9 cellular contexts compared by ENCODE assay signal in the genomic region with DNA sequence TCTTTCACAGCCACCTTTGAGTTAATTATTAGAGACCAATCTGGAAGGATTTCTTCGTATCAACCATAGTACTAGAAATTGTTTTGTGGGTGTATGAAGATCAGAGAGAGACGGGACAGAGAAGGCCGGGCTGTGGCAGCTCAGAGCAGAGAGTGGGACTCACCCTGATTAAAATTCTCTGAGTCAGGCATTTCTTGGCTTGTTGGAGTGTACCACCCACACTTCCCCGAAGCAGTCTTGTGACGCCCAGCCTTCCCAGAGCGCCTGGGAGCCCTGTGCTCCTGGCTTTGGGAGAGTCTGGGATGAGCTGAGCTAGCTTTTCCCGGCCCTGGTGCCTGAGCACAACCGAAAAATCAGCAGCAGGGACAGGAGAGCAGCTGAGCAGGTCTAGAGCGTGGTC. TPM values are rescaled to one million over a fixed set of nuclear protein-coding genes. Genes with fewer than 3 reads are reported as not detected.
A peak's percentile ranks its signal among the peaks of the same experiment; 100 is the strongest.
DNase-seq lines count a peak whose midpoint lies in the region; ATAC-seq and TF ChIP-seq lines count a peak whose summit lies in the region.
"Had no signal": no experiment of that assay in that cellular context is flagged by ENCODE, and none has a peak within 500 bp of the region (broad histone marks: within the 10 kb centered on the region; RNA-seq: fewer than 3 reads in every experiment).

No MANE protein-coding gene starts in this region.

- ATAC-seq in IMR-90 (ENCODE audit: low read depth) (peak; percentile 97), lower lobe of right lung (peak; percentile 84 to 89), GM18519 (IDR thresholded peaks at IDR 0.05; ENCODE audit: low FRiP score, unreplicated experiment) (no peak)

- H2AFZ ChIP-seq in IMR-90 (replicated peaks; ENCODE audit: low read length, poor library complexity) = peak overlapping the region; percentile 80

- dilution Hi-C loops in IMR-90 (cut with HindIII; ENCODE audit: low sequenced_read_pairs, unreplicated experiment) = no loop called here

- TF ChIP-seq CTCF in IMR-90 (conservative IDR thresholded peaks at IDR 0.05; ENCODE audit: low read depth, low read length) = no peak
- no peak for TF ChIP-seq CTCF in lower lobe of right lung (IDR thresholded peaks at IDR 0.05)

- H4K91ac ChIP-seq in IMR-90 (ENCODE audit: insufficient read depth, low read depth, low read length) = peak overlapping the region; percentile 87

- intact Hi-C loops in IMR-90 (cut with micrococcal nuclease) = loop anchor here (5.0 kb wide), 2 partner anchors 86 to 106 kb away; a partner anchor contains a TSS
- intact Hi-C loops in lower lobe of right lung (cut with DNase I) = no loop called here

- POLR2A ChIA-PET in IMR-90 (lab: Charles Lee; ENCODE audit: unreplicated experiment) = no interaction called here

- peak overlapping the region; percentile 91 for H3K14ac ChIP-seq in IMR-90 (replicated peaks; ENCODE audit: low read depth, low read length)

- peak overlapping the region; percentile 22 for H3K18ac ChIP-seq in IMR-90 (ENCODE audit: low read depth, low read length)

- peak overlapping the region; percentile 93 for H3K4ac ChIP-seq in IMR-90 (ENCODE audit: low read depth, low read length)

- H3K9me1 ChIP-seq in IMR-90 (ENCODE audit: insufficient read depth, low read length) = peaks cover 11% of the 10 kb centered on the region

- peak; percentile 2; the same call in 1 of the 2 replicates for TF ChIP-seq RAD21 in IMR-90 (IDR thresholded peaks at IDR 0.05; ENCODE audit: low read length)

- H3K27me3 ChIP-seq in IMR-90 (ENCODE audit: control insufficient read depth, insufficient read depth, low read length) (no peaks in the 10 kb centered on the region), duodenal mucosa (ENCODE audit: control insufficient read depth in 1 of 2, insufficient read depth in 2 of 2, low read length in 2 of 2) (no peaks in the 10 kb centered on the region), lower lobe of right lung (ENCODE audit: low read depth) (no peaks in the 10 kb centered on the region)

- peaks cover 16% of the 10 kb centered on the region; the same call in 1 of the 2 replicates for H3K4me1 ChIP-seq in IMR-90 (ENCODE audit: control insufficient read depth, insufficient read depth, low read length)
- H3K4me1 ChIP-seq in duodenal mucosa (ENCODE audit: control insufficient read depth in 1 of 2, insufficient read depth in 2 of 2, low read length in 2 of 2) = peaks cover 17 to 21% of the 10 kb centered on the region in 2 donors
- peaks cover 76% of the 10 kb centered on the region for H3K4me1 ChIP-seq in lower lobe of right lung

- peaks cover 43 to 71% of the 10 kb centered on the region in 2 experiments for H3K79me1 ChIP-seq in IMR-90 (ENCODE audit: low read depth in 1 of 2, low read length in 2 of 2)

- H3K23ac ChIP-seq in IMR-90 (ENCODE audit: low read depth, low read length) = peak overlapping the region; percentile 96

- peak overlapping the region; percentile 42; the same call in 2 of the 3 replicates for H2BK15ac ChIP-seq in IMR-90 (ENCODE audit: low read depth, low read length)

- WGBS in IMR-90 (ENCODE audit: extremely low coverage in 2 of 2, insufficient read length in 1 of 2), 2 experiments = no CpG with 5 or more reads among the region's 9 CpGs

- H3K36me3 ChIP-seq in IMR-90 (ENCODE audit: control insufficient read depth, insufficient read depth, low read length) (peaks cover 4% of the 10 kb centered on the region; the same call in 1 of the 2 replicates), duodenal mucosa (ENCODE audit: control insufficient read depth in 1 of 2, insufficient read depth in 2 of 2, low read length in 2 of 2) (peaks cover 0 to 8% of the 10 kb centered on the region in 2 donors), lower lobe of right lung (peaks cover 10% of the 10 kb centered on the region)

- H2AK9ac ChIP-seq in IMR-90 (replicated peaks; ENCODE audit: low read depth, low read length, poor library complexity) = peak overlapping the region; percentile 43

- peak overlapping the region; percentile 82 for H2AK5ac ChIP-seq in IMR-90 (ENCODE audit: low read depth, low read length)

- peaks cover 28% of the 10 kb centered on the region for H4K20me1 ChIP-seq in IMR-90 (ENCODE audit: insufficient read depth, low read length)

- H3K27ac ChIP-seq in IMR-90 (ENCODE audit: insufficient read depth, low read length) (peak overlapping the region; percentile 76), duodenal mucosa (ENCODE audit: low read depth, low read length) (peak overlapping the region; percentile 63), lower lobe of right lung (peak overlapping the region; percentile 80), temporal lobe (ENCODE audit: low read depth, low read length) (peak overlapping the region; percentile 76)

- H3K56ac ChIP-seq in IMR-90 (ENCODE audit: extremely low read depth, insufficient read depth, low read length) = peak overlapping the region; percentile 60

- H3K9me3 ChIP-seq in IMR-90 (ENCODE audit: control insufficient read depth, insufficient read depth, low read length) = no peaks in the 10 kb centered on the region
- H3K9me3 ChIP-seq in duodenal mucosa (ENCODE audit: control insufficient read depth in 1 of 2, low read length in 2 of 2) = no peaks in the 10 kb centered on the region
- no peaks in the 10 kb centered on the region for H3K9me3 ChIP-seq in lower lobe of right lung

- peak overlapping the region; percentile 51 for H3K4me2 ChIP-seq in IMR-90 (ENCODE audit: low read depth, low read length)

- no peak overlapping the region for H2BK20ac ChIP-seq in IMR-90 (ENCODE audit: low read depth, low read length)

- H3K4me3 ChIP-seq in IMR-90 (ENCODE audit: insufficient read depth, low read depth, low read length) (no peak overlapping the region), duodenal mucosa (ENCODE audit: low read depth in 1 of 2, low read length in 2 of 2) (peak overlapping the region; percentile 29 to 41), lower lobe of right lung (no peak overlapping the region)

- H4K5ac ChIP-seq in IMR-90 (ENCODE audit: low read depth, low read length) = peak overlapping the region; percentile 43

- TF ChIP-seq POLR2A in IMR-90 (IDR thresholded peaks at IDR 0.05; ENCODE audit: low read depth, low read length) = peak; percentile 38; the same call in 1 of the 2 replicates

- DNase-seq in IMR-90 = peak; percentile 91
- DNase-seq in lower lobe of right lung = peak; percentile 61
- no peak for DNase-seq in stimulated activated naive CD4-positive, alpha-beta T cell treated with Interleukin-2 at 50 U/mL for 16 hours (lab: John Stamatoyannopoulos, UW)
- DNase-seq in NCI-H526 treated with DMSO at 0.1 percent for 48 hours (lab: John Stamatoyannopoulos, UW) = no peak
- no peak for DNase-seq in activated CD8-positive, alpha-beta memory T cell treated with anti-CD3 and anti-CD28 coated beads for 24 hours
- DNase-seq: stimulated activated CD4-positive, alpha-beta T cell treated with anti-CD3 and anti-CD28 coated beads, Interleukin-2, amount 100 ng/mL, for 48 hours had no signal

- H2BK120ac ChIP-seq in IMR-90 (ENCODE audit: low read depth, low read length) = peak overlapping the region; percentile 80

- H4K8ac ChIP-seq in IMR-90 (ENCODE audit: low read depth in 2 of 2, low read length in 2 of 2) = peak overlapping the region; percentile 33 to 91; a peak in 2 of 4 replicates

- CTCF ChIA-PET in IMR-90 (lab: Yijun Ruan, JAX) = no interaction called here

- in situ Hi-C loops in IMR-90 (cut with MboI; ENCODE audit: low sequenced_read_pairs) = no loop called here

- BruUV-seq in IMR-90 (replicated peaks; lab: Mats Ljungman, UMichigan) = no TSS peak

- peak overlapping the region; percentile 49 for H2BK5ac ChIP-seq in IMR-90 (ENCODE audit: low read depth, low read length, poor library complexity, severe bottlenecking)

- H3K9ac ChIP-seq in IMR-90 (ENCODE audit: low read depth, low read length) = peak overlapping the region; percentile 26; the same call in 1 of the 2 replicates
- H3K9ac ChIP-seq in duodenal mucosa (ENCODE audit: low read depth in 1 of 2, low read length in 2 of 2) = peak overlapping the region; percentile 23 to 43

TF ChIP-seq in IMR-90, 13 proteins besides CTCF, POLR2A, EP300 and RAD21 (continues in another document):
- TF ChIP-seq CHD1 (IDR thresholded peaks at IDR 0.05; ENCODE audit: low read depth, low read length) = no peak
- TF ChIP-seq MXI1 (IDR thresholded peaks at IDR 0.05; ENCODE audit: borderline replicate concordance, low read depth, low read length) = no peak
- TF ChIP-seq, protein P1, sequence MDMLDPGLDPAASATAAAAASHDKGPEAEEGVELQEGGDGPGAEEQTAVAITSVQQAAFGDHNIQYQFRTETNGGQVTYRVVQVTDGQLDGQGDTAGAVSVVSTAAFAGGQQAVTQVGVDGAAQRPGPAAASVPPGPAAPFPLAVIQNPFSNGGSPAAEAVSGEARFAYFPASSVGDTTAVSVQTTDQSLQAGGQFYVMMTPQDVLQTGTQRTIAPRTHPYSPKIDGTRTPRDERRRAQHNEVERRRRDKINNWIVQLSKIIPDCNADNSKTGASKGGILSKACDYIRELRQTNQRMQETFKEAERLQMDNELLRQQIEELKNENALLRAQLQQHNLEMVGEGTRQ (IDR thresholded peaks at IDR 0.05; ENCODE audit: low read depth, low read length) = peak; percentile 43; the same call in 1 of the 2 replicates
- peak; percentile 83 for TF ChIP-seq MAFK (IDR thresholded peaks at IDR 0.05; ENCODE audit: low read depth, low read length)
- TF ChIP-seq NFE2L2 (IDR thresholded peaks at IDR 0.05; ENCODE audit: low read depth, low read length) = no peak
- TF ChIP-seq BHLHE40 (IDR thresholded peaks at IDR 0.05; ENCODE audit: low read depth, low read length) = peak; percentile 69

RNA-seq across cellular contexts. Expression of a gene that starts 19.4 kb away (rescaled TPM):
- total RNA-seq in IMR-90 (2012; rRNA removed) (23.1 and 24.7 TPM in 2 replicates), lower lobe of right lung (80.4 TPM), temporal lobe (30.0 TPM)
- 48.0 and 51.2 TPM in 2 replicates for polyA plus RNA-seq in IMR-90 (2012; rRNA removed)
- 36.8 and 54.1 TPM in 2 replicates for polyA plus RNA-seq in IMR-90 (2012; cell fraction: cytosol; rRNA removed)
- 90.9 and 180 TPM in 2 replicates for polyA plus RNA-seq in IMR-90 (2012; cell fraction: nucleus; rRNA removed; ENCODE audit: low replicate concordance)

RNA-seq across cellular contexts. Expression of a gene that starts 32.5 kb away (rescaled TPM):
- total RNA-seq in IMR-90 (2012; rRNA removed) = under 0.01 TPM in 1 of 2 replicates, not detected in the other
- 0.72 and 1.1 TPM in 2 replicates for polyA plus RNA-seq in IMR-90 (2012; rRNA removed)
- polyA plus RNA-seq in IMR-90 (2012; cell fraction: cytosol; rRNA removed) = 0.08 and 0.45 TPM in 2 replicates
- polyA plus RNA-seq in IMR-90 (2012; cell fraction: nucleus; rRNA removed; ENCODE audit: low replicate concordance) = 5.3 and 9.5 TPM in 2 replicates
- total RNA-seq in lower lobe of right lung = 3.5 TPM
- 0.49 TPM for total RNA-seq in temporal lobe

RNA-seq across cellular contexts. Expression of a gene that starts 38.7 kb away (rescaled TPM):
- total RNA-seq in IMR-90 (2012; rRNA removed) = not detected in 2 replicates
- polyA plus RNA-seq in IMR-90 (2012; rRNA removed) = not detected in 2 replicates
- not detected in 2 replicates for polyA plus RNA-seq in IMR-90 (2012; cell fraction: cytosol; rRNA removed)
- polyA plus RNA-seq in IMR-90 (2012; cell fraction: nucleus; rRNA removed; ENCODE audit: low replicate concordance) = not detected in 2 replicates
- not detected for total RNA-seq in lower lobe of right lung
- total RNA-seq in temporal lobe = not detected

RNA-seq across cellular contexts. Expression of a gene that starts 55.0 kb away (rescaled TPM):
- total RNA-seq in IMR-90 (2012; rRNA removed) (43.6 and 52.2 TPM in 2 replicates), lower lobe of right lung (20.1 TPM), temporal lobe (8.4 TPM)
- polyA plus RNA-seq in IMR-90 (2012; rRNA removed) = 140 and 159 TPM in 2 replicates
- polyA plus RNA-seq in IMR-90 (2012; cell fraction: cytosol; rRNA removed) = 157 and 164 TPM in 2 replicates
- polyA plus RNA-seq in IMR-90 (2012; cell fraction: nucleus; rRNA removed; ENCODE audit: low replicate concordance) = 95.1 and 141 TPM in 2 replicates

Comparison
In these comparisons a context has a peak if more than half of its experiments do, and no peak if none do; other contexts are left out.
1. DNase-seq: peak in IMR-90 (single experiment) and lower lobe of right lung (single experiment); none in stimulated activated naive CD4-positive, alpha-beta T cell treated with Interleukin-2 at 50 U/mL for 16 hours (single experiment), NCI-H526 treated with DMSO at 0.1 percent for 48 hours (single experiment) and activated CD8-positive, alpha-beta memory T cell treated with anti-CD3 and anti-CD28 coated beads for 24 hours (single experiment).
2. H3K4me3 ChIP-seq: peak in duodenal mucosa (2 of 2); none in IMR-90 (single experiment) and lower lobe of right lung (single experiment).
3. Peak in every context shown above with its lines, with median percentiles within 50 percentile points of each other: H3K27ac ChIP-seq.